Comparison of ENCODE assay signal across 17 cellular contexts in genomic region chr1:48757363-48757762, GRCh38. TPM values are rescaled to one million over a fixed set of nuclear protein-coding genes. Genes with fewer than 3 reads are reported as not detected.
"Had no signal": no experiment of that assay in that cellular context is flagged by ENCODE, and none has a peak within 500 bp of the region (broad histone marks: within the 10 kb centered on the region; RNA-seq: fewer than 3 reads in every experiment).

No MANE protein-coding gene starts in this region.

- H3K27ac Mint-ChIP-seq: activated naive CD4-positive, alpha-beta T cell treated with anti-CD3 and anti-CD28 coated beads, Interleukin-2, amount 10 ng/mL, durations not matched to agents 7 days and 5 days; activated T-helper 2 cell treated with anti-CD3 and anti-CD28 coated beads, Interferon-gamma antibody, Interleukin-2, Interleukin-4, amounts not matched to agents 10 μg/mL and 5 μg/mL and 100 μg/mL, durations not matched to agents 14 hours and 24 hours and 36 hours had no signal

- H3K9me3 Mint-ChIP-seq: activated naive CD4-positive, alpha-beta T cell treated with anti-CD3 and anti-CD28 coated beads, Interleukin-2, amount 10 ng/mL, durations not matched to agents 7 days and 5 days; activated T-helper 2 cell treated with anti-CD3 and anti-CD28 coated beads, Interferon-gamma antibody, Interleukin-2, Interleukin-4, amounts not matched to agents 10 μg/mL and 5 μg/mL and 100 μg/mL, durations not matched to agents 14 hours and 24 hours and 36 hours; neural crest cell had no signal

- H3K27ac ChIP-seq: body of pancreas, gastrocnemius medialis, sigmoid colon, stomach, uterus, VCaP had no signal

- H3K27me3 Mint-ChIP-seq: activated naive CD4-positive, alpha-beta T cell treated with anti-CD3 and anti-CD28 coated beads, Interleukin-2, amount 10 ng/mL, durations not matched to agents 7 days and 5 days had no signal

- H3K4me1 ChIP-seq: body of pancreas, gastrocnemius medialis, uterus had no signal

- H3K27me3 ChIP-seq: body of pancreas, gastrocnemius medialis, sigmoid colon, stomach, uterus had no signal

- H3K4me3 ChIP-seq: body of pancreas, gastrocnemius medialis, sigmoid colon, stomach, uterus had no signal

- H3K4me3 Mint-ChIP-seq: activated naive CD4-positive, alpha-beta T cell treated with anti-CD3 and anti-CD28 coated beads, Interleukin-2, amount 10 ng/mL, durations not matched to agents 7 days and 5 days; neural crest cell had no signal

- H3K36me3 ChIP-seq: gastrocnemius medialis, uterus had no signal

- H3K4me1 Mint-ChIP-seq: activated naive CD4-positive, alpha-beta T cell treated with anti-CD3 and anti-CD28 coated beads, Interleukin-2, amount 10 ng/mL, durations not matched to agents 7 days and 5 days had no signal

- ATAC-seq: body of pancreas, gastrocnemius medialis had no signal

- DNase-seq: activated CD4-positive, alpha-beta T cell treated with anti-CD3 and anti-CD28 coated beads for 4 hours; activated CD8-positive, alpha-beta memory T cell treated with anti-CD3 and anti-CD28 coated beads for 24 hours; activated naive CD4-positive, alpha-beta T cell treated with anti-CD3 and anti-CD28 coated beads, Interleukin-2, amount 10 ng/mL, durations not matched to agents 7 days and 5 days; body of pancreas; central memory CD4-positive, alpha-beta T cell; cortex of kidney; effector CD8-positive, alpha-beta T cell; gastrocnemius medialis; hippocampal formation; kidney glomerular epithelial cell; sigmoid colon; stomach; uterus had no signal

RNA-seq across cellular contexts. Expression of gene BEND5, which starts 19.3 kb away (rescaled TPM):
- total RNA-seq: pulmonary artery endothelial cell had no signal
